ENCODE assay signal across 18 cellular contexts in genomic region chr3:74091204-74091603, GRCh38.
DNase-seq lines count a peak whose midpoint lies in the region; ATAC-seq, FAIRE-seq and TF ChIP-seq lines count a peak whose summit lies in the region.
"Had no signal": no experiment of that assay in that cellular context is flagged by ENCODE, and none has a peak within 500 bp of the region (broad histone marks: within the 10 kb centered on the region; RNA-seq: fewer than 3 reads in every experiment).

No MANE protein-coding gene starts in this region.

- H3K27me3 ChIP-seq in MM.1S (replicated peaks; ENCODE audit: insufficient read depth, low read length): no peaks in the 10 kb centered on the region
- no peaks in the 10 kb centered on the region for H3K27me3 ChIP-seq in H1 (replicated peaks in 1 of 4; ENCODE audit: control insufficient read depth in 3 of 4, extremely low read depth in 1 of 4, insufficient read depth in 3 of 4, low read length in 3 of 4)
- H3K27me3 ChIP-seq in smooth muscle cell (ENCODE audit: low read depth): no peaks in the 10 kb centered on the region

- POLR2A ChIA-PET in H1 (lab: Charles Lee; ENCODE audit: partially characterized antibody): no interaction called here

- H3K9me3 ChIP-seq in MM.1S (replicated peaks; ENCODE audit: insufficient read depth, low read length): no peaks in the 10 kb centered on the region
- no peaks in the 10 kb centered on the region for H3K9me3 ChIP-seq in H1 (ENCODE audit: insufficient read depth in 2 of 2, low read depth in 1 of 2, low read length in 1 of 2)
- H3K9me3 ChIP-seq in smooth muscle cell (replicated peaks; ENCODE audit: low read depth): no peaks in the 10 kb centered on the region

- no peak overlapping the region for H4K5ac ChIP-seq in H1 (ENCODE audit: insufficient read length, low read depth, low read length)

- no peaks in the 10 kb centered on the region for H3K79me2 ChIP-seq in MM.1S (ENCODE audit: low read length)
- H3K79me2 ChIP-seq in H1 (ENCODE audit: control insufficient read depth in 1 of 2, insufficient read depth in 2 of 2, low read length in 2 of 2): no peaks in the 10 kb centered on the region
- H3K79me2 ChIP-seq in smooth muscle cell (ENCODE audit: low read depth): no peaks in the 10 kb centered on the region

- no peaks in the 10 kb centered on the region for H3K4me1 Mint-ChIP-seq in activated naive CD4-positive, alpha-beta T cell treated with anti-CD3 and anti-CD28 coated beads, Interleukin-2, amount 10 ng/mL, durations not matched to agents 7 days and 5 days
- H3K4me1 Mint-ChIP-seq in natural killer cell treated with Interleukin-12 subunit alpha and Interleukin-12 subunit beta and Interleukin-15 and Interleukin-18, amount 100 ng/mL, for 72 hours (ENCODE audit: low read depth in 2 of 2): no peaks in the 10 kb centered on the region
- H3K4me1 Mint-ChIP-seq: CD4-positive, alpha-beta memory T cell had no signal

- H3F3A ChIP-seq in MM.1S (ENCODE audit: insufficient read depth, low read length) (peaks cover 10% of the 10 kb centered on the region; the same call in 1 of the 2 replicates), smooth muscle cell (ENCODE audit: low read depth) (no peaks in the 10 kb centered on the region)

- no peak overlapping the region for H4K91ac ChIP-seq in H1 (replicated peaks; ENCODE audit: insufficient read length, low read length)

- no peak for TF ChIP-seq POLR2A in H1 (IDR thresholded peaks at IDR 0.05; ENCODE audit: control extremely low read depth in 1 of 2, low read depth in 2 of 2, low read length in 2 of 2)

- H4K8ac ChIP-seq in H1 (ENCODE audit: extremely low read depth, insufficient read depth, low read length): no peak overlapping the region

- H3K9ac ChIP-seq in MM.1S (ENCODE audit: low read length) (no peak overlapping the region), H1 (replicated peaks in 1 of 4; ENCODE audit: extremely low read depth in 1 of 4, low read depth in 3 of 4, low read length in 3 of 4) (no peak overlapping the region), smooth muscle cell (ENCODE audit: low read depth) (no peak overlapping the region)
- H3K9ac ChIP-seq: GM23248 had no signal

- ATAC-seq in esophagus mucosa: no peak
- no peak for ATAC-seq in natural killer cell treated with Interleukin-12 subunit alpha and Interleukin-12 subunit beta and Interleukin-15 and Interleukin-18, amount 100 ng/mL, for 72 hours
- ATAC-seq: HCT116 had no signal

- H3K4me1 ChIP-seq in MM.1S (ENCODE audit: low read length): peaks cover 11% of the 10 kb centered on the region; the same call in 1 of the 2 replicates
- no peaks in the 10 kb centered on the region for H3K4me1 ChIP-seq in H1 (replicated peaks in 1 of 4; ENCODE audit: control insufficient read depth in 3 of 4, insufficient read depth in 4 of 4, low read length in 3 of 4)
- no peaks in the 10 kb centered on the region for H3K4me1 ChIP-seq in smooth muscle cell (ENCODE audit: low read depth)

- H3K27ac ChIP-seq in MM.1S (ENCODE audit: low read length) (peak overlapping the region; percentile 11; the same call in 1 of the 2 replicates), H1 (ENCODE audit: low read depth, low read length) (no peak overlapping the region), smooth muscle cell (ENCODE audit: low read depth) (peak overlapping the region; percentile 32)
- H3K27ac ChIP-seq: GM23248 had no signal

- no peak overlapping the region for H3K14ac ChIP-seq in H1 (ENCODE audit: insufficient read length)

- WGBS in H1 (ENCODE audit: extremely low coverage in 1 of 2, insufficient coverage in 1 of 2, insufficient read length in 1 of 2, insufficient replicate concordance in 2 of 2, low coverage in 1 of 2, low lambda C conversion rate in 2 of 2, missing lambda C conversion rate in 1 of 2), 2 experiments: 87% methylated on average over 2 of the region's 2 CpGs; no CpG with 5 or more reads in 1 of the 2 experiments
- 66% methylated on average over 2 of the region's 2 CpGs for WGBS in smooth muscle cell (ENCODE audit: low lambda C conversion rate)

- H3K36me3 Mint-ChIP-seq in activated naive CD4-positive, alpha-beta T cell treated with anti-CD3 and anti-CD28 coated beads, Interleukin-2, amount 10 ng/mL, durations not matched to agents 7 days and 5 days: no peaks in the 10 kb centered on the region
- no peaks in the 10 kb centered on the region for H3K36me3 Mint-ChIP-seq in natural killer cell treated with Interleukin-12 subunit alpha and Interleukin-12 subunit beta and Interleukin-15 and Interleukin-18, amount 100 ng/mL, for 72 hours
- H3K36me3 Mint-ChIP-seq: CD4-positive, alpha-beta memory T cell had no signal

- no peak overlapping the region for H3K18ac ChIP-seq in H1 (ENCODE audit: extremely low read depth, low read length)

- H3K27me3 Mint-ChIP-seq in activated naive CD4-positive, alpha-beta T cell treated with anti-CD3 and anti-CD28 coated beads, Interleukin-2, amount 10 ng/mL, durations not matched to agents 7 days and 5 days: no peaks in the 10 kb centered on the region
- H3K27me3 Mint-ChIP-seq in natural killer cell treated with Interleukin-12 subunit alpha and Interleukin-12 subunit beta and Interleukin-15 and Interleukin-18, amount 100 ng/mL, for 72 hours: no peaks in the 10 kb centered on the region
- H3K27me3 Mint-ChIP-seq: CD4-positive, alpha-beta memory T cell had no signal

- H2AK5ac ChIP-seq in H1 (ENCODE audit: low read depth, low read length): no peak overlapping the region

- TF ChIP-seq CTCF in MM.1S (IDR thresholded peaks at IDR 0.05; ENCODE audit: low read length) (no peak), H1 (IDR thresholded peaks at IDR 0.05; ENCODE audit: control extremely low read depth in 1 of 3, insufficient read depth in 1 of 3, low read depth in 1 of 3, low read length in 3 of 3) (no peak), smooth muscle cell (IDR thresholded peaks at IDR 0.05; ENCODE audit: borderline replicate concordance, insufficient read depth, poor library complexity, severe bottlenecking) (no peak)

- CTCF ChIA-PET in H1 (lab: Charles Lee; ENCODE audit: partially characterized antibody): interaction anchor here (0.6 to 1.3 kb wide), 2 partner anchors 9 to 45 kb away, joined by 3 to 4 read pairs; no protein-coding TSS in a partner anchor
- CTCF ChIA-PET in activated naive CD4-positive, alpha-beta T cell treated with anti-CD3 and anti-CD28 coated beads, Interleukin-2, amount 10 ng/mL, durations not matched to agents 7 days and 5 days (lab: Charles Lee): no interaction called here

- H2AFZ ChIP-seq in MM.1S (ENCODE audit: low read length) (no peak overlapping the region), H1 (ENCODE audit: low read length) (0 out of 2 replicates have a peak overlapping the region, but pooled peaks have one; percentile 23), smooth muscle cell (ENCODE audit: low read depth) (peak overlapping the region; percentile 73)
- H2AFZ ChIP-seq: GM23248 had no signal

- H3K4me2 ChIP-seq in MM.1S (ENCODE audit: low read depth, low read length): peak overlapping the region; percentile 23
- no peak overlapping the region for H3K4me2 ChIP-seq in H1 (ENCODE audit: insufficient read depth in 1 of 2, low read depth in 2 of 2, low read length in 2 of 2)
- H3K4me2 ChIP-seq in smooth muscle cell: peak overlapping the region; percentile 42

- peaks cover 3% of the 10 kb centered on the region for H3K9me3 Mint-ChIP-seq in activated naive CD4-positive, alpha-beta T cell treated with anti-CD3 and anti-CD28 coated beads, Interleukin-2, amount 10 ng/mL, durations not matched to agents 7 days and 5 days
- H3K9me3 Mint-ChIP-seq in natural killer cell treated with Interleukin-12 subunit alpha and Interleukin-12 subunit beta and Interleukin-15 and Interleukin-18, amount 100 ng/mL, for 72 hours: peaks cover 28% of the 10 kb centered on the region
- H3K9me3 Mint-ChIP-seq: H9 had no signal

- FAIRE-seq in H1 (lab: Jason Lieb, UNC): no peak
- FAIRE-seq: G401.6, GM12892, GM19239 had no signal

- H2BK20ac ChIP-seq in H1 (ENCODE audit: low read length): no peak overlapping the region

- no peak overlapping the region for H3K56ac ChIP-seq in H1 (replicated peaks; ENCODE audit: insufficient read length, low read depth, low read length)

- H2BK15ac ChIP-seq in H1 (ENCODE audit: low read length): no peak overlapping the region

- DNase-seq in MM.1S (peak; percentile 59), H1 (ENCODE audit: low read depth in 1 of 2, low spot score in 2 of 2) (no peak), smooth muscle cell (lab: John Stamatoyannopoulos, UW; ENCODE audit: unreplicated experiment) (no peak)
- DNase-seq in activated naive CD4-positive, alpha-beta T cell treated with anti-CD3 and anti-CD28 coated beads, Interleukin-2, amount 10 ng/mL, durations not matched to agents 7 days and 5 days: no peak
- no peak for DNase-seq in natural killer cell treated with Interleukin-12 subunit alpha and Interleukin-12 subunit beta and Interleukin-15 and Interleukin-18, amount 100 ng/mL, for 72 hours (ENCODE audit: low spot score)
- DNase-seq: C1 segment of cervical spinal cord; Calu3; CD4-positive, alpha-beta memory T cell; COR-L47; DMS53; DMS79 treated with DMSO at 0.1 percent for 48 hours; GM23248; H9 had no signal

- H2BK5ac ChIP-seq in H1 (ENCODE audit: low read depth, low read length): no peak overlapping the region

- H3K9me2 ChIP-seq in MM.1S (replicated peaks; ENCODE audit: insufficient read depth, low read length): no peaks in the 10 kb centered on the region

- H3K4me3 ChIP-seq in MM.1S (ENCODE audit: low read length) (no peak overlapping the region), H1 (ENCODE audit: extremely low read depth in 1 of 4, insufficient read depth in 2 of 4, low read depth in 3 of 4, low read length in 4 of 4) (no peak overlapping the region), smooth muscle cell (no peak overlapping the region)
- H3K4me3 ChIP-seq: GM23248 had no signal

- H2BK12ac ChIP-seq in H1 (ENCODE audit: low read depth, low read length): no peak overlapping the region

- no peak overlapping the region for H3K27ac Mint-ChIP-seq in activated naive CD4-positive, alpha-beta T cell treated with anti-CD3 and anti-CD28 coated beads, Interleukin-2, amount 10 ng/mL, durations not matched to agents 7 days and 5 days
- H3K27ac Mint-ChIP-seq in natural killer cell treated with Interleukin-12 subunit alpha and Interleukin-12 subunit beta and Interleukin-15 and Interleukin-18, amount 100 ng/mL, for 72 hours: no peak overlapping the region
- H3K27ac Mint-ChIP-seq: CD4-positive, alpha-beta memory T cell; H9 had no signal

- H3K36me3 ChIP-seq in MM.1S (replicated peaks; ENCODE audit: insufficient read depth, low read length): no peaks in the 10 kb centered on the region
- H3K36me3 ChIP-seq in H1 (ENCODE audit: control insufficient read depth in 2 of 4, insufficient read depth in 4 of 4, low read length in 3 of 4): no peaks in the 10 kb centered on the region
- H3K36me3 ChIP-seq in smooth muscle cell (ENCODE audit: low read depth): no peaks in the 10 kb centered on the region

- H3K4me3 Mint-ChIP-seq in activated naive CD4-positive, alpha-beta T cell treated with anti-CD3 and anti-CD28 coated beads, Interleukin-2, amount 10 ng/mL, durations not matched to agents 7 days and 5 days: no peak overlapping the region
- H3K4me3 Mint-ChIP-seq in natural killer cell treated with Interleukin-12 subunit alpha and Interleukin-12 subunit beta and Interleukin-15 and Interleukin-18, amount 100 ng/mL, for 72 hours: no peak overlapping the region
- H3K4me3 Mint-ChIP-seq: CD4-positive, alpha-beta memory T cell; H9 had no signal

- TF ChIP-seq EP300 in H1 (IDR thresholded peaks at IDR 0.05; ENCODE audit: borderline replicate concordance in 1 of 2, low read depth in 2 of 2, low read length in 2 of 2): no peak

- H2BK120ac ChIP-seq in H1 (replicated peaks; ENCODE audit: low read depth, low read length): no peak overlapping the region

- no peak overlapping the region for H3K23ac ChIP-seq in H1 (ENCODE audit: insufficient read length)

- H4K20me1 ChIP-seq in MM.1S (ENCODE audit: insufficient read depth, low read length) (no peaks in the 10 kb centered on the region), H1 (replicated peaks in 1 of 2; ENCODE audit: control insufficient read depth in 1 of 2, insufficient read depth in 2 of 2, low read length in 2 of 2) (no peaks in the 10 kb centered on the region), smooth muscle cell (ENCODE audit: low read depth) (no peaks in the 10 kb centered on the region)

- no peaks in the 10 kb centered on the region for H3K79me1 ChIP-seq in H1 (ENCODE audit: low read depth, low read length)

- no peaks in the 10 kb centered on the region for H3K23me2 ChIP-seq in H1 (ENCODE audit: low read depth, low read length)

- H3K4ac ChIP-seq in H1 (replicated peaks; ENCODE audit: insufficient read length, low read depth, low read length): no peak overlapping the region

- no peak for TF ChIP-seq RAD21 in H1 (IDR thresholded peaks at IDR 0.05 in 1 of 2, conservative IDR thresholded peaks at IDR 0.05 in 1 of 2; ENCODE audit: low read depth in 2 of 2, low read length in 2 of 2)

Comparison
In these comparisons a context has a peak if more than half of its experiments do, and no peak if none do; other contexts are left out.
1. H3K4me2 ChIP-seq: peak in MM.1S (single experiment) and smooth muscle cell (single experiment); none in H1 (0 of 2).